ENCODE assay signal across 2 cellular contexts in the genomic region with DNA sequence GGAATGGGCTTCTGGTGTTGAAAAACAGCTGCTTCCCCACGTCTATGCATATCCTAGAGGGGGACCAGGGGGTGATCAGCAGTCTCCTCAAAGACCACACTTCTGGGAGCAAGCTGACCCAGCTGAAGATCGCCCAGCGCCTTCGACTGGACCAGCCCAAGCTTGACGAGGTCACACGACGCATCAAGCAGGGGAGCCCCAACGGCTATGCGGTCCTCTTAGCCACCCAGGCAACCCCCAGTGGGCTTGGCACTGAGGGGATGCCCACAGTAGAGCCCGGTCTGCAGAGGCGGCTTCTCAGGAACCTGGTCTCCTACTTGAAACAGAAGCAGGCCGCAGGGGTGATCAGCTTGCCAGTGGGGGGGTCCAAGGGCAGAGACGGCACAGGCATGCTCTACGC.
TF ChIP-seq lines count a peak whose summit lies in the region.

No MANE protein-coding gene starts in this region.

TF ChIP-seq in HEK293T, 16 proteins besides CTCF, POLR2A, EP300 and RAD21 (continued from another document):
- peak; percentile 25; the same call in 1 of the 2 replicates for TF ChIP-seq L3MBTL2 (conservative IDR thresholded peaks at IDR 0.05)

TF ChIP-seq in GM12878, 131 proteins besides CTCF, POLR2A, EP300 and RAD21:
- TF ChIP-seq POLR2AphosphoS5 (IDR thresholded peaks at IDR 0.05; ENCODE audit: low read length) (peak; percentile 49; the same call in 1 of the 2 replicates), NR2C2 (IDR thresholded peaks at IDR 0.05; ENCODE audit: borderline replicate concordance, control insufficient read depth, insufficient read length, low read depth) (no peak), EED (IDR thresholded peaks at IDR 0.05; ENCODE audit: low read depth) (no peak)
